ENCODE assay signal across 20 cellular contexts in the genomic region with DNA sequence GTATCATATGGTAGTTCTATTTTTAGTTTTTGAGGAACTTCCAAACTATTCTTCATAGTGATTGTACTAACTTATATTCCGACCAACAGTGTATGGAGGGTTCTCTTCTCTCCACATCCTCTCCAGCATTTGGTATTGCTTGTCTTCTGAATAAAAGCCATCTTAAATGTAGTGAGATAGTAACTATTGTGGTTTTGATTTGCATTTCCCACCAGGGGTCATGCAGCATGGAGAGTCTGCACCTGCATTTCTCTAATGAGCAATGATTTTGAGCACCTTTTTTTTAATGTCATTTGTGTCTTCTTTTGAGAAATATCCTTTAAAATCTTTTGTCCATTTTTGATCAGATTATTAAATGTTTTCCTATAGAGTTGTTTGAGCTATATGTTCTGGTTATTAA.
"Had no signal": no experiment of that assay in that cellular context is flagged by ENCODE, and none has a peak within 500 bp of the region (broad histone marks: within the 10 kb centered on the region; RNA-seq: fewer than 3 reads in every experiment).

No MANE protein-coding gene starts in this region.

- DNase-seq: IMR-90, Kasumi-1, KG1, NCI-H1092, NCI-H1105 treated with DMSO at 0.1 percent for 48 hours, NCI-H1417 treated with DMSO at 0.1 percent for 48 hours, NCI-H1694 treated with DMSO at 0.1 percent for 48 hours, NCI-H1930, NCI-H2081, NCI-H2107, NCI-H2227 treated with DMSO at 0.1 percent for 48 hours, NCI-H524, NCI-H526 treated with DMSO at 0.1 percent for 48 hours, NCI-H748 treated with DMSO at 0.1 percent for 48 hours, PC-3, SHP77 had no signal

- H3K27ac ChIP-seq: RWPE1 had no signal

- ATAC-seq: HepG2, Panc1, PC-3, SK-N-SH treated with all-trans-retinoic acid at 6 μM for 48 hours had no signal
